ENCODE assay signal across 2 cellular contexts in genomic region chr1:17148950-17149608, GRCh38.
TF ChIP-seq lines count a peak whose summit lies in the region.

No MANE protein-coding gene starts in this region.

TF ChIP-seq in SK-N-SH, 30 proteins besides CTCF, POLR2A, EP300 and RAD21 (continued from another document):
- TF ChIP-seq, protein P1, sequence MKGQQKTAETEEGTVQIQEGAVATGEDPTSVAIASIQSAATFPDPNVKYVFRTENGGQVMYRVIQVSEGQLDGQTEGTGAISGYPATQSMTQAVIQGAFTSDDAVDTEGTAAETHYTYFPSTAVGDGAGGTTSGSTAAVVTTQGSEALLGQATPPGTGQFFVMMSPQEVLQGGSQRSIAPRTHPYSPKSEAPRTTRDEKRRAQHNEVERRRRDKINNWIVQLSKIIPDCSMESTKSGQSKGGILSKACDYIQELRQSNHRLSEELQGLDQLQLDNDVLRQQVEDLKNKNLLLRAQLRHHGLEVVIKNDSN (IDR thresholded peaks at IDR 0.05; ENCODE audit: borderline replicate concordance, low read depth), result no peak
- TF ChIP-seq MEF2A (IDR thresholded peaks at IDR 0.05; ENCODE audit: borderline replicate concordance, low read depth) (no peak), ELF1 (IDR thresholded peaks at IDR 0.05) (no peak), EZH2phosphoT487 (IDR thresholded peaks at IDR 0.05; ENCODE audit: borderline replicate concordance, low read depth) (no peak), RCOR1 (IDR thresholded peaks at IDR 0.05; ENCODE audit: low read length) (no peak), SIN3A (IDR thresholded peaks at IDR 0.05; ENCODE audit: borderline replicate concordance, low read depth, low read length) (no peak), GABPA (IDR thresholded peaks at IDR 0.05; ENCODE audit: low read depth) (no peak), FOXJ3 (CRISPR knock-in tag; IDR thresholded peaks at IDR 0.05) (no peak), MXI1 (IDR thresholded peaks at IDR 0.05; ENCODE audit: low read depth, low read length) (no peak), ZBTB33 (IDR thresholded peaks at IDR 0.05; ENCODE audit: borderline replicate concordance, low read depth) (no peak)
- TF ChIP-seq, protein P2, sequence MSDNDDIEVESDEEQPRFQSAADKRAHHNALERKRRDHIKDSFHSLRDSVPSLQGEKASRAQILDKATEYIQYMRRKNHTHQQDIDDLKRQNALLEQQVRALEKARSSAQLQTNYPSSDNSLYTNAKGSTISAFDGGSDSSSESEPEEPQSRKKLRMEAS (IDR thresholded peaks at IDR 0.05; ENCODE audit: low read depth), result no peak

TF ChIP-seq in WTC11, 78 proteins besides CTCF, POLR2A, EP300 and RAD21 (continued from another document):
- no peak for TF ChIP-seq HMGA2 (CRISPR knock-in tag; IDR thresholded peaks at IDR 0.05)
- TF ChIP-seq, protein P3, sequence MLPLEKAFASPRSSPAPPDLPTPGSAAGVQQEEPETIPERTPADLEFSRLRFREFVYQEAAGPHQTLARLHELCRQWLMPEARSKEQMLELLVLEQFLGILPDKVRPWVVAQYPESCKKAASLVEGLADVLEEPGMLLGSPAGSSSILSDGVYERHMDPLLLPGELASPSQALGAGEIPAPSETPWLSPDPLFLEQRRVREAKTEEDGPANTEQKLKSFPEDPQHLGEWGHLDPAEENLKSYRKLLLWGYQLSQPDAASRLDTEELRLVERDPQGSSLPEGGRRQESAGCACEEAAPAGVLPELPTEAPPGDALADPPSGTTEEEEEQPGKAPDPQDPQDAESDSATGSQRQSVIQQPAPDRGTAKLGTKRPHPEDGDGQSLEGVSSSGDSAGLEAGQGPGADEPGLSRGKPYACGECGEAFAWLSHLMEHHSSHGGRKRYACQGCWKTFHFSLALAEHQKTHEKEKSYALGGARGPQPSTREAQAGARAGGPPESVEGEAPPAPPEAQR (CRISPR knock-in tag; IDR thresholded peaks at IDR 0.05), result no peak
- no peak for TF ChIP-seq TP53 (CRISPR knock-in tag; IDR thresholded peaks at IDR 0.05)
- TF ChIP-seq, protein P4, sequence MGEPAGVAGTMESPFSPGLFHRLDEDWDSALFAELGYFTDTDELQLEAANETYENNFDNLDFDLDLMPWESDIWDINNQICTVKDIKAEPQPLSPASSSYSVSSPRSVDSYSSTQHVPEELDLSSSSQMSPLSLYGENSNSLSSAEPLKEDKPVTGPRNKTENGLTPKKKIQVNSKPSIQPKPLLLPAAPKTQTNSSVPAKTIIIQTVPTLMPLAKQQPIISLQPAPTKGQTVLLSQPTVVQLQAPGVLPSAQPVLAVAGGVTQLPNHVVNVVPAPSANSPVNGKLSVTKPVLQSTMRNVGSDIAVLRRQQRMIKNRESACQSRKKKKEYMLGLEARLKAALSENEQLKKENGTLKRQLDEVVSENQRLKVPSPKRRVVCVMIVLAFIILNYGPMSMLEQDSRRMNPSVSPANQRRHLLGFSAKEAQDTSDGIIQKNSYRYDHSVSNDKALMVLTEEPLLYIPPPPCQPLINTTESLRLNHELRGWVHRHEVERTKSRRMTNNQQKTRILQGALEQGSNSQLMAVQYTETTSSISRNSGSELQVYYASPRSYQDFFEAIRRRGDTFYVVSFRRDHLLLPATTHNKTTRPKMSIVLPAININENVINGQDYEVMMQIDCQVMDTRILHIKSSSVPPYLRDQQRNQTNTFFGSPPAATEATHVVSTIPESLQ (CRISPR knock-in tag; IDR thresholded peaks at IDR 0.05), result no peak
- TF ChIP-seq SMAD4 (CRISPR knock-in tag; IDR thresholded peaks at IDR 0.05), result no peak
- no peak for TF ChIP-seq ZNF121 (CRISPR knock-in tag; IDR thresholded peaks at IDR 0.05)
- TF ChIP-seq NR1H2 (CRISPR knock-in tag; IDR thresholded peaks at IDR 0.05), result no peak
- TF ChIP-seq AR (CRISPR knock-in tag; IDR thresholded peaks at IDR 0.05), result no peak
- no peak for TF ChIP-seq GTF2I (CRISPR knock-in tag; conservative IDR thresholded peaks at IDR 0.05)
- no peak for TF ChIP-seq MXD4 (CRISPR knock-in tag; IDR thresholded peaks at IDR 0.05; ENCODE audit: borderline replicate concordance)
